ENCODE assay signal across 23 cellular contexts in genomic region chr13:70856706-70857105, GRCh38.
DNase-seq lines count a peak whose midpoint lies in the region; ATAC-seq and TF ChIP-seq lines count a peak whose summit lies in the region.
"Had no signal": no experiment of that assay in that cellular context is flagged by ENCODE, and none has a peak within 500 bp of the region (broad histone marks: within the 10 kb centered on the region; RNA-seq: fewer than 3 reads in every experiment).

No MANE protein-coding gene starts in this region.

- H3K4me1 Mint-ChIP-seq in Caco-2 (ENCODE audit: low read depth, unreplicated experiment) = peaks cover 15% of the 10 kb centered on the region
- peaks cover 5% of the 10 kb centered on the region for H3K4me1 Mint-ChIP-seq in WTC11
- H3K4me1 Mint-ChIP-seq in nephron progenitor cell = no peaks in the 10 kb centered on the region
- H3K4me1 Mint-ChIP-seq: activated naive CD8-positive, alpha-beta T cell treated with anti-CD3 and anti-CD28 coated beads, Interleukin-2, amount 10 ng/mL, durations not matched to agents 7 days and 5 days had no signal

- no peaks in the 10 kb centered on the region for H3K9me3 ChIP-seq in Caco-2
- H3K9me3 ChIP-seq: body of pancreas, right atrium auricular region had no signal

- H3K36me3 Mint-ChIP-seq in Caco-2 (ENCODE audit: insufficient read depth, unreplicated experiment) = no peaks in the 10 kb centered on the region
- H3K36me3 Mint-ChIP-seq in WTC11 = peaks cover 9% of the 10 kb centered on the region; the same call in 1 of the 2 replicates
- no peaks in the 10 kb centered on the region for H3K36me3 Mint-ChIP-seq in nephron progenitor cell (ENCODE audit: low read depth)
- H3K36me3 Mint-ChIP-seq: activated naive CD8-positive, alpha-beta T cell treated with anti-CD3 and anti-CD28 coated beads, Interleukin-2, amount 10 ng/mL, durations not matched to agents 7 days and 5 days had no signal

- no peaks in the 10 kb centered on the region for H3K36me3 ChIP-seq in Caco-2 (ENCODE audit: control insufficient read depth, insufficient read depth, low read length)
- H3K36me3 ChIP-seq: right atrium auricular region had no signal

- H3K27ac Mint-ChIP-seq in Caco-2 (ENCODE audit: unreplicated experiment) (no peak overlapping the region), WTC11 (no peak overlapping the region), nephron progenitor cell (no peak overlapping the region)
- H3K27ac Mint-ChIP-seq: activated naive CD8-positive, alpha-beta T cell treated with anti-CD3 and anti-CD28 coated beads, Interleukin-2, amount 10 ng/mL, durations not matched to agents 7 days and 5 days; HFFc6 had no signal

- H3K9me3 Mint-ChIP-seq in Caco-2 (ENCODE audit: unreplicated experiment) = peaks cover 11% of the 10 kb centered on the region
- peaks cover 14% of the 10 kb centered on the region for H3K9me3 Mint-ChIP-seq in WTC11
- H3K9me3 Mint-ChIP-seq in nephron progenitor cell = peaks cover 3% of the 10 kb centered on the region
- H3K9me3 Mint-ChIP-seq: activated naive CD8-positive, alpha-beta T cell treated with anti-CD3 and anti-CD28 coated beads, Interleukin-2, amount 10 ng/mL, durations not matched to agents 7 days and 5 days had no signal

- intact Hi-C loops in Caco-2 (cut with micrococcal nuclease; ENCODE audit: unreplicated experiment) (no loop called here), cardiac septum (cut with DNase I) (no loop called here)

- H3K27me3 Mint-ChIP-seq in Caco-2 (ENCODE audit: insufficient read depth, unreplicated experiment) (no peaks in the 10 kb centered on the region), WTC11 (ENCODE audit: low read depth) (no peaks in the 10 kb centered on the region), nephron progenitor cell (ENCODE audit: low read depth, poor library complexity) (peaks cover 2% of the 10 kb centered on the region)
- H3K27me3 Mint-ChIP-seq: activated naive CD8-positive, alpha-beta T cell treated with anti-CD3 and anti-CD28 coated beads, Interleukin-2, amount 10 ng/mL, durations not matched to agents 7 days and 5 days had no signal

- DNase-seq in Caco-2 = peak; percentile 41 to 49
- peak; percentile 65 for DNase-seq in LoVo (ENCODE audit: low spot score)
- peak; percentile 73 for DNase-seq in NCI-H510A treated with DMSO at 0.1 percent for 48 hours (lab: John Stamatoyannopoulos, UW)
- DNase-seq in WTC11 (ENCODE audit: low spot score) = no peak
- DNase-seq in cardiac septum (ENCODE audit: low spot score) = no peak
- DNase-seq in superior temporal gyrus (ENCODE audit: extremely low spot score) = no peak
- no peak for DNase-seq in nephron progenitor cell
- DNase-seq: activated naive CD8-positive, alpha-beta T cell treated with anti-CD3 and anti-CD28 coated beads, Interleukin-2, amount 10 ng/mL, durations not matched to agents 7 days and 5 days; body of pancreas; cortex of kidney; DND-41; HFFc6; hypothalamus; islet precursor cell; NCI-H1694; NCI-H774; occipital lobe; stimulated activated CD4-positive, alpha-beta T cell treated with anti-CD3 and anti-CD28 coated beads, Interleukin-15, amount 100 ng/mL, for 24 hours had no signal

- POLR2A ChIA-PET in Caco-2 (lab: Charles Lee) (no interaction called here), WTC11 (lab: Charles Lee) (no interaction called here)

- no peak overlapping the region for H3K4me3 ChIP-seq in Caco-2 (ENCODE audit: low read depth, low read length)
- H3K4me3 ChIP-seq: body of pancreas, lung, right atrium auricular region, SK-N-MC had no signal

- peak; percentile 50; the same call in 1 of the 2 replicates for ATAC-seq in WTC11
- ATAC-seq in GM19463 (IDR thresholded peaks at IDR 0.05; ENCODE audit: unreplicated experiment) = no peak
- ATAC-seq: body of pancreas, Panc1 had no signal

- no peak for TF ChIP-seq CTCF in Caco-2 (IDR thresholded peaks at IDR 0.05; ENCODE audit: insufficient read depth in 1 of 2, low read depth in 1 of 2, low read length in 1 of 2, severe bottlenecking in 1 of 2, unreplicated experiment in 1 of 2)
- no peak for TF ChIP-seq CTCF in WTC11 (IDR thresholded peaks at IDR 0.05)
- no peak for TF ChIP-seq CTCF in nephron progenitor cell (IDR thresholded peaks at IDR 0.05)

- 0 out of 2 replicates have a peak, but pooled peaks cover 4% of the 10 kb centered on the region for H3K4me1 ChIP-seq in Caco-2
- H3K4me1 ChIP-seq: body of pancreas, right atrium auricular region had no signal

- H3K4me3 Mint-ChIP-seq in Caco-2 (ENCODE audit: unreplicated experiment) = no peak overlapping the region
- H3K4me3 Mint-ChIP-seq in WTC11 = no peak overlapping the region
- H3K4me3 Mint-ChIP-seq in nephron progenitor cell = no peak overlapping the region
- H3K4me3 Mint-ChIP-seq: activated naive CD8-positive, alpha-beta T cell treated with anti-CD3 and anti-CD28 coated beads, Interleukin-2, amount 10 ng/mL, durations not matched to agents 7 days and 5 days; HFFc6 had no signal

- no TSS peak for BruUV-seq in Caco-2 (replicated peaks; lab: Mats Ljungman, UMichigan)

- no peaks in the 10 kb centered on the region for H3K27me3 ChIP-seq in Caco-2 (replicated peaks; ENCODE audit: control insufficient read depth, insufficient read depth, low read length)
- H3K27me3 ChIP-seq: body of pancreas, right atrium auricular region had no signal

- CTCF ChIA-PET in Caco-2 (lab: Charles Lee) (no interaction called here), WTC11 (lab: Charles Lee) (no interaction called here)

TF ChIP-seq in WTC11, 78 proteins besides CTCF, POLR2A, EP300 and RAD21:
- no peak for TF ChIP-seq TEAD4 (CRISPR knock-in tag; IDR thresholded peaks at IDR 0.05)

Comparison
In these comparisons a context has a peak if more than half of its experiments do, and no peak if none do; other contexts are left out.
1. DNase-seq: peak in Caco-2 (2 of 2), LoVo (single experiment) and NCI-H510A treated with DMSO at 0.1 percent for 48 hours (single experiment); none in WTC11 (single experiment), cardiac septum (single experiment), superior temporal gyrus (single experiment) and nephron progenitor cell (single experiment).